In genomic region chr18:48197819-48198218, GRCh38 we compare ENCODE assay signal across 31 cellular contexts.
DNase-seq lines count a peak whose midpoint lies in the region; ATAC-seq and TF ChIP-seq lines count a peak whose summit lies in the region.
"Had no signal": no experiment of that assay in that cellular context is flagged by ENCODE, and none has a peak within 500 bp of the region (broad histone marks: within the 10 kb centered on the region; RNA-seq: fewer than 3 reads in every experiment).

No MANE protein-coding gene starts in this region.

- H3K27ac Mint-ChIP-seq in activated T-helper 17 cell treated with anti-CD3 and anti-CD28 coated beads, Interleukin-2, amount 50 U/mL, for 72 hours, result no peak overlapping the region
- no peak overlapping the region for H3K27ac Mint-ChIP-seq in activated CD8-positive, alpha-beta T cell treated with anti-CD3 and anti-CD28 coated beads for 36 hours
- no peak overlapping the region for H3K27ac Mint-ChIP-seq in T-cell
- H3K27ac Mint-ChIP-seq: CD14-positive monocyte; CD8-positive, alpha-beta memory T cell; GM23338; HFFc6 had no signal

- 5% methylated on average over 2 of the region's 2 CpGs for WGBS in mammary epithelial cell (ENCODE audit: low coverage, missing lambda C conversion rate)

- TF ChIP-seq CTCF in mammary epithelial cell (conservative IDR thresholded peaks at IDR 0.05 in 1 of 2, IDR thresholded peaks at IDR 0.05 in 1 of 2; ENCODE audit: extremely low read depth in 1 of 2, insufficient read depth in 1 of 2, low read depth in 1 of 2, low read length in 2 of 2), result no peak
- no peak for TF ChIP-seq CTCF in breast epithelium (IDR thresholded peaks at IDR 0.05)
- TF ChIP-seq CTCF in fibroblast of mammary gland (conservative IDR thresholded peaks at IDR 0.05; ENCODE audit: control insufficient read depth, insufficient read depth, low read depth, low read length), result no peak
- TF ChIP-seq CTCF in activated CD8-positive, alpha-beta T cell treated with anti-CD3 and anti-CD28 coated beads for 36 hours (IDR thresholded peaks at IDR 0.05), result no peak

- H3K36me3 ChIP-seq in mammary epithelial cell (ENCODE audit: insufficient read depth, low read length), result no peaks in the 10 kb centered on the region
- H3K36me3 ChIP-seq in breast epithelium, result no peaks in the 10 kb centered on the region
- H3K36me3 ChIP-seq: BE2C, MG63 had no signal

- TF ChIP-seq POLR2A in breast epithelium (IDR thresholded peaks at IDR 0.05), result no peak

- H2AFZ ChIP-seq in mammary epithelial cell (ENCODE audit: low read depth, low read length), result no peak overlapping the region
- H2AFZ ChIP-seq: GM23338 had no signal

- no peak overlapping the region for H3K4me3 ChIP-seq in mammary epithelial cell (replicated peaks in 1 of 3; ENCODE audit: insufficient read depth in 1 of 3, low read depth in 2 of 3, low read length in 3 of 3)
- no peak overlapping the region for H3K4me3 ChIP-seq in breast epithelium
- no peak overlapping the region for H3K4me3 ChIP-seq in fibroblast of mammary gland (ENCODE audit: control insufficient read depth, low read depth, low read length)
- H3K4me3 ChIP-seq: GM23338, MG63, SK-N-MC had no signal

- H3K9me3 ChIP-seq in mammary epithelial cell (replicated peaks; ENCODE audit: insufficient read depth, low read length) (no peaks in the 10 kb centered on the region), breast epithelium (no peaks in the 10 kb centered on the region)
- H3K9me3 ChIP-seq: BE2C, MG63 had no signal

- H4K20me1 ChIP-seq in mammary epithelial cell (ENCODE audit: insufficient read depth, low read length), result no peaks in the 10 kb centered on the region

- H3K27me3 ChIP-seq in mammary epithelial cell (ENCODE audit: insufficient read depth, low read length), result no peaks in the 10 kb centered on the region
- H3K27me3 ChIP-seq in breast epithelium, result no peaks in the 10 kb centered on the region
- H3K27me3 ChIP-seq: BE2C, MG63 had no signal

- H3K27ac ChIP-seq in mammary epithelial cell (ENCODE audit: insufficient read depth, low read depth, low read length), result peak overlapping the region; percentile 74
- H3K27ac ChIP-seq in breast epithelium, result no peak overlapping the region
- H3K27ac ChIP-seq: 22Rv1, SK-N-MC had no signal

- no peaks in the 10 kb centered on the region for H3K4me1 Mint-ChIP-seq in activated T-helper 17 cell treated with anti-CD3 and anti-CD28 coated beads, Interleukin-2, amount 50 U/mL, for 72 hours
- no peaks in the 10 kb centered on the region for H3K4me1 Mint-ChIP-seq in activated CD8-positive, alpha-beta T cell treated with anti-CD3 and anti-CD28 coated beads for 36 hours (ENCODE audit: low read depth)
- H3K4me1 Mint-ChIP-seq in T-cell, result no peaks in the 10 kb centered on the region
- H3K4me1 Mint-ChIP-seq: CD14-positive monocyte; CD8-positive, alpha-beta memory T cell had no signal

- in situ Hi-C loops in mammary epithelial cell (cut with MboI; ENCODE audit: low sequenced_read_pairs in 2 of 2), result no loop called here

- no peak overlapping the region for H3K9ac ChIP-seq in mammary epithelial cell (ENCODE audit: insufficient read depth, low read length)

- peak; percentile 40 for ATAC-seq in activated T-helper 17 cell treated with anti-CD3 and anti-CD28 coated beads, Interleukin-2, amount 50 U/mL, for 72 hours (replicated peaks)
- ATAC-seq in activated CD8-positive, alpha-beta T cell treated with anti-CD3 and anti-CD28 coated beads for 36 hours, result no peak
- no peak for ATAC-seq in T-cell (replicated peaks in 1 of 4)
- ATAC-seq: GM23338 had no signal

- no peaks in the 10 kb centered on the region for H3K36me3 Mint-ChIP-seq in activated T-helper 17 cell treated with anti-CD3 and anti-CD28 coated beads, Interleukin-2, amount 50 U/mL, for 72 hours (ENCODE audit: low read depth)
- H3K36me3 Mint-ChIP-seq in activated CD8-positive, alpha-beta T cell treated with anti-CD3 and anti-CD28 coated beads for 36 hours (ENCODE audit: low read depth), result no peaks in the 10 kb centered on the region
- no peaks in the 10 kb centered on the region for H3K36me3 Mint-ChIP-seq in T-cell
- H3K36me3 Mint-ChIP-seq: CD14-positive monocyte; CD8-positive, alpha-beta memory T cell had no signal

- H3K79me2 ChIP-seq in mammary epithelial cell (ENCODE audit: insufficient read depth, low read length), result no peaks in the 10 kb centered on the region

- peaks cover 39% of the 10 kb centered on the region for H3K27me3 Mint-ChIP-seq in activated T-helper 17 cell treated with anti-CD3 and anti-CD28 coated beads, Interleukin-2, amount 50 U/mL, for 72 hours
- peaks cover 21% of the 10 kb centered on the region for H3K27me3 Mint-ChIP-seq in activated CD8-positive, alpha-beta T cell treated with anti-CD3 and anti-CD28 coated beads for 36 hours
- H3K27me3 Mint-ChIP-seq in T-cell, result peaks cover 33 to 34% of the 10 kb centered on the region in 2 donors

- H3K4me3 Mint-ChIP-seq in activated T-helper 17 cell treated with anti-CD3 and anti-CD28 coated beads, Interleukin-2, amount 50 U/mL, for 72 hours, result no peak overlapping the region
- no peak overlapping the region for H3K4me3 Mint-ChIP-seq in activated CD8-positive, alpha-beta T cell treated with anti-CD3 and anti-CD28 coated beads for 36 hours
- no peak overlapping the region for H3K4me3 Mint-ChIP-seq in T-cell
- H3K4me3 Mint-ChIP-seq: CD14-positive monocyte; CD8-positive, alpha-beta memory T cell; GM23338; H9; HFFc6 had no signal

- POLR2A ChIA-PET in activated CD8-positive, alpha-beta T cell treated with anti-CD3 and anti-CD28 coated beads for 36 hours (lab: Charles Lee), result no interaction called here
- POLR2A ChIA-PET in T-cell (lab: Charles Lee), result no interaction called here

- DNase-seq in mammary epithelial cell (peak; percentile 89), breast epithelium (ENCODE audit: low spot score in 2 of 2) (no peak), fibroblast of mammary gland (ENCODE audit: low read depth) (peak; percentile 7), renal cortical epithelial cell (ENCODE audit: low read depth) (peak; percentile 26), SIG-M5 (lab: John Stamatoyannopoulos, UW) (no peak), T-cell (no peak)
- DNase-seq in activated CD8-positive, alpha-beta T cell treated with anti-CD3 and anti-CD28 coated beads for 36 hours, result no peak
- DNase-seq: ACHN; BE2C; CD8-positive, alpha-beta memory T cell; DMS 273 treated with DMSO at 0.1 percent for 48 hours; DMS79; EL; GF-D8; H9; HFFc6; KBM-7; MG63; NCI-H1048; NCI-H1417; NCI-H1694 treated with DMSO at 0.1 percent for 48 hours; NCI-H2081; NCI-H2227 treated with DMSO at 0.1 percent for 48 hours; NCI-H526 treated with DMSO at 0.1 percent for 48 hours; RPMI8226; SHP77 treated with DMSO at 0.1 percent for 48 hours had no signal

- no peaks in the 10 kb centered on the region for H3K9me3 Mint-ChIP-seq in activated T-helper 17 cell treated with anti-CD3 and anti-CD28 coated beads, Interleukin-2, amount 50 U/mL, for 72 hours
- H3K9me3 Mint-ChIP-seq in activated CD8-positive, alpha-beta T cell treated with anti-CD3 and anti-CD28 coated beads for 36 hours, result peaks cover 2% of the 10 kb centered on the region
- no peaks in the 10 kb centered on the region for H3K9me3 Mint-ChIP-seq in T-cell
- H3K9me3 Mint-ChIP-seq: HFFc6 had no signal

- peak overlapping the region; percentile 22 for H3K4me2 ChIP-seq in mammary epithelial cell (ENCODE audit: insufficient read depth, low read depth, low read length)
- H3K4me2 ChIP-seq: GM23338 had no signal

- no TSS peak for BruUV-seq in mammary epithelial cell (replicated peaks; lab: Mats Ljungman, UMichigan)

- peaks cover 44% of the 10 kb centered on the region for H3K4me1 ChIP-seq in mammary epithelial cell (ENCODE audit: insufficient read depth, low read length)
- no peaks in the 10 kb centered on the region for H3K4me1 ChIP-seq in breast epithelium
- H3K4me1 ChIP-seq: BE2C had no signal

- CTCF ChIA-PET in mammary epithelial cell (lab: Charles Lee; ENCODE audit: low non-redundant PET) (no interaction called here), T-cell (lab: Charles Lee) (no interaction called here)
- CTCF ChIA-PET in activated CD8-positive, alpha-beta T cell treated with anti-CD3 and anti-CD28 coated beads for 36 hours (lab: Charles Lee), result no interaction called here

- intact Hi-C loops in mammary epithelial cell (cut with micrococcal nuclease), result no loop called here
- intact Hi-C loops in breast epithelium (cut with DNase I; ENCODE audit: low total_unique reads), result no loop called here
- intact Hi-C loops in activated CD8-positive, alpha-beta T cell treated with anti-CD3 and anti-CD28 coated beads for 36 hours (cut with micrococcal nuclease), result no loop called here

- dilution Hi-C loops in mammary epithelial cell (cut with HindIII; ENCODE audit: low sequenced_read_pairs), result no loop called here

Comparison
In these comparisons a context has a peak if more than half of its experiments do, and no peak if none do; other contexts are left out.
1. DNase-seq: peak in mammary epithelial cell (single experiment), fibroblast of mammary gland (single experiment) and renal cortical epithelial cell (single experiment); none in breast epithelium (0 of 2), SIG-M5 (single experiment), activated CD8-positive, alpha-beta T cell treated with anti-CD3 and anti-CD28 coated beads for 36 hours (single experiment) and T-cell (0 of 34).